Comparison of ENCODE assay signal across 9 cellular contexts in genomic region chr1:35408925-35409324, GRCh38.
"Had no signal": no experiment of that assay in that cellular context is flagged by ENCODE, and none has a peak within 500 bp of the region (broad histone marks: within the 10 kb centered on the region; RNA-seq: fewer than 3 reads in every experiment).

No MANE protein-coding gene starts in this region.

- H3K9ac ChIP-seq: KMS-11 had no signal

- DNase-seq: IMR-90, KBM-7, KG1 had no signal

- H3K27ac ChIP-seq: HL-60, KMS-11 had no signal

- FAIRE-seq: HepG2, HTR-8/SVneo, K562 had no signal

- H3K4me2 ChIP-seq: KMS-11 had no signal

- ATAC-seq: HepG2, K562 had no signal

- H3K4me3 ChIP-seq: K562 had no signal

- H3K4me3 Mint-ChIP-seq: IgD-negative memory B cell had no signal

- H3K27me3 Mint-ChIP-seq: IgD-negative memory B cell had no signal
